In the genomic region with DNA sequence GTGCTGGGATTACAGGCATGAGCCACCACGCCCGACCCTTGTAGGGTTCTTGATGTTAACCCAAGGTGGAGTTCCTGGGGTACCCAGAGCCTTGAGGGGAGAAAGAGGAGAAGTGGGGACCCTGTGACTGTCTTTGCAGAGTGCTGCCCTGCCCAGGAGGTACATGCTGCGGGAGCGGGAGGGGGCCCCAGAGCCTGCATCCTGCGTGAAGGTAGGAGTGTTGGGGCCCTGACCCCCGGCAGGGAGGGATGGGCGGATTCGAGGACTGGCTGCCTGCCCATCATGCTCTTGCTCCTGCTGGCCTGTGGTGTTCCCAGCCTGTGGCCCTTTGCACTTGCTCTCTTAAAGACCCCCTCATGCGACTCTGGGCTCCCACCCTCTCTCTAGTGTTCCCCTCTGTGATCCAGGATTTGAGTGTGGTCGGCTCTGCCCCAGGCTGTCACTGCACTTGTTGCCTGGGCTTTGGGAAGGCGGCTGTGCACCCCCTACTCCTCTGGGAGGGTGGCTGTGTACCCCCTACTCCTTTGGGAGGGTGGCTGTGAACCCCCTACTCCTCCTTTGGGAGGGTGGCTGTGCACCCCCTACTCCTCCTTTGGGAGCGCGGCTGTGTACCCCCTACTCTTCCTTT, we compare ENCODE assay signal across 29 cellular contexts. TPM values are rescaled to one million over a fixed set of nuclear protein-coding genes. Genes with fewer than 3 reads are reported as not detected.
"Had no signal": no experiment of that assay in that cellular context is flagged by ENCODE, and none has a peak within 500 bp of the region (broad histone marks: within the 10 kb centered on the region; RNA-seq: fewer than 3 reads in every experiment).

No MANE protein-coding gene starts in this region.

- H3K4me2 ChIP-seq: smooth muscle cell had no signal

- H3K27ac ChIP-seq: dorsolateral prefrontal cortex, esophagus muscularis mucosa, foreskin keratinocyte, gastroesophageal sphincter, heart right ventricle, neutrophil, parathyroid adenoma, testis, tibial artery had no signal

- H3K4me3 ChIP-seq: dorsolateral prefrontal cortex, esophagus muscularis mucosa, gastroesophageal sphincter, heart right ventricle, lung, smooth muscle cell, testis, tibial artery had no signal

- H3K9ac ChIP-seq: parathyroid adenoma had no signal

- DNase-seq: cerebellar nuclear complex; effector CD8-positive, alpha-beta T cell; endodermal cell; foreskin keratinocyte; heart right ventricle; hippocampal formation; kidney glomerular epithelial cell; natural killer cell; stimulated activated CD4-positive, alpha-beta T cell treated with anti-CD3 and anti-CD28 coated beads, Interleukin-12 subunit alpha, Interleukin-12 subunit beta, amount 100 ng/mL, for 4 hours; stimulated activated CD4-positive, alpha-beta T cell treated with anti-CD3 and anti-CD28 coated beads, Interleukin-1b, Interleukin-23, amount 100 ng/mL, for 48 hours; stimulated activated CD4-positive, alpha-beta T cell treated with anti-CD3 and anti-CD28 coated beads, Interleukin-4, amount 100 ng/mL, for 1 hour; stimulated activated CD8-positive, alpha-beta memory T cell treated with anti-CD3 and anti-CD28 coated beads, Interleukin-4, amount 100 ng/mL, for 48 hours; stimulated activated naive CD8-positive, alpha-beta T cell treated with anti-CD3 and anti-CD28 coated beads, Interleukin-15, Interleukin-2, amounts not matched to agents 100 U/mL and 50 U/mL, for 24 hours; substantia nigra; testis; tibial artery had no signal

- H3K9me3 ChIP-seq: esophagus muscularis mucosa, gastroesophageal sphincter, heart right ventricle, neutrophil, testis, tibial artery had no signal

- H3K4me1 ChIP-seq: foreskin keratinocyte, parathyroid adenoma had no signal

- H3K27me3 ChIP-seq: dorsolateral prefrontal cortex, esophagus muscularis mucosa, foreskin keratinocyte, gastroesophageal sphincter, heart right ventricle, neutrophil, testis, tibial artery had no signal

- ATAC-seq: foreskin keratinocyte; gastroesophageal sphincter; heart right ventricle; natural killer cell; sciatic nerve; stimulated activated naive CD8-positive, alpha-beta T cell treated with anti-CD3 and anti-CD28 coated beads, Interleukin-15, Interleukin-2, amounts not matched to agents 100 U/mL and 50 U/mL, for 24 hours had no signal

- H2AFZ ChIP-seq: parathyroid adenoma had no signal

- FAIRE-seq: islet of Langerhans had no signal

RNA-seq across cellular contexts. Expression of gene SCO2, which starts 4.5 kb away (rescaled TPM):
- total RNA-seq: epithelial cell of proximal tubule had no signal

RNA-seq across cellular contexts. Expression of gene KLHDC7B, which starts 24.8 kb away (rescaled TPM):
- total RNA-seq: endodermal cell, epithelial cell of proximal tubule, foreskin keratinocyte, progenitor cell of endocrine pancreas had no signal
- polyA plus RNA-seq: fibroblast of lung, neural cell had no signal
